ENCODE assay signal across 16 cellular contexts in the genomic region with DNA sequence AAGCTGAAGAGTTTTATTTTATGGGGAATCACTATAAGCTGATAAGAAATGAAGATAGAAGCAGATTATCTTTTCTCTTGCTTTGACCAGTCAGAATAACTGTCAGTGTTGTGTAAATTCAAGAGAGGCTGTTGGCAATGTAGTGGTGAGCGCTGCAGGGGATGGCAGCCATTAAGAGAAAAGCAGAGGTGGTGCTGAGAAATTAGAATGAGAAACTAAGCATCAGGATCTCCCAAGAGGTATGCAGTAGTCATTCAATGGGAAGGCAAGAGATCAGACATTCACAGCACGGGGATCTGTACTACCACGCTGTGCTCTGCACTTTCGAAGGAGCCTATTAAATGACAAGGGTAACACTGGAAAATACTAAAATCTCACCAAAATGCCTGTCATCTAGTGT.
DNase-seq lines count a peak whose midpoint lies in the region; FAIRE-seq and TF ChIP-seq lines count a peak whose summit lies in the region.
"Had no signal": no experiment of that assay in that cellular context is flagged by ENCODE, and none has a peak within 500 bp of the region (broad histone marks: within the 10 kb centered on the region; RNA-seq: fewer than 3 reads in every experiment).

No MANE protein-coding gene starts in this region.

- TF ChIP-seq POLR2A in H1 (IDR thresholded peaks at IDR 0.05; ENCODE audit: control extremely low read depth in 1 of 2, low read depth in 2 of 2, low read length in 2 of 2) = no peak

- H4K5ac ChIP-seq in H1 (ENCODE audit: insufficient read length, low read depth, low read length) = peak overlapping the region; percentile 51

- CTCF ChIA-PET in A673 (lab: Charles Lee) = no interaction called here
- CTCF ChIA-PET in H1 (lab: Charles Lee; ENCODE audit: partially characterized antibody) = no interaction called here

- H3K14ac ChIP-seq in H1 (ENCODE audit: insufficient read length) = no peak overlapping the region

- H2BK15ac ChIP-seq in H1 (ENCODE audit: low read length) = no peak overlapping the region

- no peak overlapping the region for H2BK120ac ChIP-seq in H1 (replicated peaks; ENCODE audit: low read depth, low read length)

- no peaks in the 10 kb centered on the region; the same call in 1 of the 2 replicates for H3K23me2 ChIP-seq in H1 (ENCODE audit: low read depth, low read length)

- H3K4ac ChIP-seq in H1 (replicated peaks; ENCODE audit: insufficient read length, low read depth, low read length) = no peak overlapping the region

- no peak overlapping the region for H4K8ac ChIP-seq in H1 (ENCODE audit: extremely low read depth, insufficient read depth, low read length)

- H3K9ac ChIP-seq in HUES48 (ENCODE audit: low read depth, low read length) = no peak overlapping the region
- no peak overlapping the region for H3K9ac ChIP-seq in H1 (replicated peaks in 1 of 4; ENCODE audit: extremely low read depth in 1 of 4, low read depth in 3 of 4, low read length in 3 of 4)
- no peak overlapping the region for H3K9ac ChIP-seq in neural cell (ENCODE audit: low read length)
- H3K9ac ChIP-seq: BLaER1 treated with 17β-estradiol and CSF1 and Interleukin-3, amounts not matched to agents 10 nM and 100 nM had no signal

- TF ChIP-seq EP300 in H1 (IDR thresholded peaks at IDR 0.05; ENCODE audit: borderline replicate concordance in 1 of 2, low read depth in 2 of 2, low read length in 2 of 2) (no peak), neural cell (conservative IDR thresholded peaks at IDR 0.05; ENCODE audit: poor library complexity, severe bottlenecking) (no peak)

- BruUV-seq in A673 (replicated peaks; lab: Mats Ljungman, UMichigan) = no TSS peak

- H3K56ac ChIP-seq in H1 (replicated peaks; ENCODE audit: insufficient read length, low read depth, low read length) = no peak overlapping the region

- no peak overlapping the region for H2BK20ac ChIP-seq in H1 (ENCODE audit: low read length)

- POLR2A ChIA-PET in A673 (lab: Charles Lee; ENCODE audit: low non-redundant PET) (no interaction called here), H1 (lab: Charles Lee; ENCODE audit: partially characterized antibody) (no interaction called here)

- H3K27me3 ChIP-seq in A673 (replicated peaks; ENCODE audit: insufficient read depth, low read depth, low read length, poor library complexity) = no peaks in the 10 kb centered on the region
- H3K27me3 ChIP-seq in HUES48 (ENCODE audit: control insufficient read depth, insufficient read depth, low read length) = no peaks in the 10 kb centered on the region
- no peaks in the 10 kb centered on the region for H3K27me3 ChIP-seq in H1 (replicated peaks in 1 of 4; ENCODE audit: control insufficient read depth in 3 of 4, extremely low read depth in 1 of 4, insufficient read depth in 3 of 4, low read length in 3 of 4)
- no peaks in the 10 kb centered on the region for H3K27me3 ChIP-seq in neural cell (ENCODE audit: insufficient read depth, low read depth, low read length)
- H3K27me3 ChIP-seq: BLaER1 treated with 17β-estradiol and CSF1 and Interleukin-3, amounts not matched to agents 10 nM and 100 nM had no signal

- no peak for TF ChIP-seq CTCF in A673 (conservative IDR thresholded peaks at IDR 0.05; ENCODE audit: low read depth, low read length)
- TF ChIP-seq CTCF in H1 (IDR thresholded peaks at IDR 0.05; ENCODE audit: control extremely low read depth in 1 of 3, insufficient read depth in 1 of 3, low read depth in 1 of 3, low read length in 3 of 3) = no peak
- no peak for TF ChIP-seq CTCF in neural cell (IDR thresholded peaks at IDR 0.05; ENCODE audit: poor library complexity, severe bottlenecking)

- H4K91ac ChIP-seq in H1 (replicated peaks; ENCODE audit: insufficient read length, low read length) = no peak overlapping the region

- H2AFZ ChIP-seq in H1 (ENCODE audit: low read length) (peak overlapping the region; percentile 57; the same call in 1 of the 2 replicates), neural cell (ENCODE audit: low read depth, low read length) (no peak overlapping the region)

- no peaks in the 10 kb centered on the region for H3K9me2 ChIP-seq in neural cell (ENCODE audit: insufficient read depth, low read length)

- H3K79me2 ChIP-seq in H1 (ENCODE audit: control insufficient read depth in 1 of 2, insufficient read depth in 2 of 2, low read length in 2 of 2) = no peaks in the 10 kb centered on the region
- no peaks in the 10 kb centered on the region for H3K79me2 ChIP-seq in neural cell (replicated peaks; ENCODE audit: insufficient read depth, low read length)

- H2BK12ac ChIP-seq in H1 (ENCODE audit: low read depth, low read length) = no peak overlapping the region

- H3K18ac ChIP-seq in H1 (ENCODE audit: extremely low read depth, low read length) = no peak overlapping the region

- H4K20me1 ChIP-seq in H1 (replicated peaks in 1 of 2; ENCODE audit: control insufficient read depth in 1 of 2, insufficient read depth in 2 of 2, low read length in 2 of 2) (no peaks in the 10 kb centered on the region), neural cell (ENCODE audit: insufficient read depth) (no peaks in the 10 kb centered on the region)
- H4K20me1 ChIP-seq: BLaER1 treated with 17β-estradiol and CSF1 and Interleukin-3, amounts not matched to agents 10 nM and 100 nM had no signal

- H3K27ac ChIP-seq in A673 (ENCODE audit: low read depth, low read length, poor library complexity, severe bottlenecking) (no peak overlapping the region), HUES48 (ENCODE audit: low read depth, low read length) (peak overlapping the region; percentile 75), H1 (ENCODE audit: low read depth, low read length) (no peak overlapping the region), neural cell (ENCODE audit: low read length) (peak overlapping the region; percentile 47)
- H3K27ac ChIP-seq: 22Rv1; BLaER1 treated with 17β-estradiol and CSF1 and Interleukin-3, amounts not matched to agents 10 nM and 100 nM had no signal

- H3K9me3 ChIP-seq in A673 (ENCODE audit: low read depth, low read length, poor library complexity, severe bottlenecking) (no peaks in the 10 kb centered on the region), HUES48 (ENCODE audit: control insufficient read depth, insufficient read depth, low read length) (no peaks in the 10 kb centered on the region), H1 (ENCODE audit: insufficient read depth in 2 of 2, low read depth in 1 of 2, low read length in 1 of 2) (no peaks in the 10 kb centered on the region), neural cell (ENCODE audit: low read length) (no peaks in the 10 kb centered on the region)
- H3K9me3 ChIP-seq: BLaER1 treated with 17β-estradiol and CSF1 and Interleukin-3, amounts not matched to agents 10 nM and 100 nM had no signal

- TF ChIP-seq RAD21 in H1 (IDR thresholded peaks at IDR 0.05 in 1 of 2, conservative IDR thresholded peaks at IDR 0.05 in 1 of 2; ENCODE audit: low read depth in 2 of 2, low read length in 2 of 2) = no peak
- TF ChIP-seq RAD21 in neural cell (conservative IDR thresholded peaks at IDR 0.05) = no peak

- no peaks in the 10 kb centered on the region for H3K79me1 ChIP-seq in H1 (ENCODE audit: low read depth, low read length)

- 33% methylated on average over 4 of the region's 4 CpGs; no CpG with 5 or more reads in 1 of the 2 experiments for WGBS in H1 (ENCODE audit: extremely low coverage in 1 of 2, insufficient coverage in 1 of 2, insufficient read length in 1 of 2, insufficient replicate concordance in 2 of 2, low coverage in 1 of 2, low lambda C conversion rate in 2 of 2, missing lambda C conversion rate in 1 of 2), 2 experiments

- H3F3A ChIP-seq in neural cell (ENCODE audit: insufficient read depth, low read length, poor library complexity, severe bottlenecking) = no peaks in the 10 kb centered on the region

- intact Hi-C loops in A673 (cut with micrococcal nuclease; ENCODE audit: unreplicated experiment) = no loop called here

- peak; percentile 62 for FAIRE-seq in H1 (lab: Jason Lieb, UNC)
- FAIRE-seq: GM12878, GM18507, HTR-8/SVneo, K562 had no signal

- H3K4me1 ChIP-seq in A673 (ENCODE audit: insufficient read depth, low read length, poor library complexity, severe bottlenecking) (no peaks in the 10 kb centered on the region), HUES48 (ENCODE audit: control insufficient read depth, insufficient read depth, low read length) (peaks cover 25% of the 10 kb centered on the region), H1 (replicated peaks in 1 of 4; ENCODE audit: control insufficient read depth in 3 of 4, insufficient read depth in 4 of 4, low read length in 3 of 4) (peaks cover 0 to 4% (median 1%) of the 10 kb centered on the region in 4 experiments; a peak in 2 of 7 replicates)
- H3K4me1 ChIP-seq: BLaER1 treated with 17β-estradiol and CSF1 and Interleukin-3, amounts not matched to agents 10 nM and 100 nM had no signal

- no peak overlapping the region for H2BK5ac ChIP-seq in H1 (ENCODE audit: low read depth, low read length)

- no peak overlapping the region for H3K4me3 ChIP-seq in A673 (ENCODE audit: low read depth, low read length, poor library complexity, severe bottlenecking)
- no peak overlapping the region for H3K4me3 ChIP-seq in HUES48 (ENCODE audit: low read depth, low read length)
- H3K4me3 ChIP-seq in H1 (ENCODE audit: extremely low read depth in 1 of 4, insufficient read depth in 2 of 4, low read depth in 3 of 4, low read length in 4 of 4) = no peak overlapping the region
- H3K4me3 ChIP-seq in neural cell (ENCODE audit: low read length) = peak overlapping the region; percentile 41
- H3K4me3 ChIP-seq: BLaER1 treated with 17β-estradiol and CSF1 and Interleukin-3, amounts not matched to agents 10 nM and 100 nM; GM12878; K562 had no signal

- H2AK5ac ChIP-seq in H1 (ENCODE audit: low read depth, low read length) = no peak overlapping the region

- H3K4me2 ChIP-seq in H1 (ENCODE audit: insufficient read depth in 1 of 2, low read depth in 2 of 2, low read length in 2 of 2) (no peak overlapping the region), neural cell (ENCODE audit: low read length) (no peak overlapping the region)
- H3K4me2 ChIP-seq: BLaER1 treated with 17β-estradiol and CSF1 and Interleukin-3, amounts not matched to agents 10 nM and 100 nM had no signal

- H3K36me3 ChIP-seq in A673 (ENCODE audit: insufficient read depth, low read length, poor library complexity, severe bottlenecking) (no peaks in the 10 kb centered on the region), HUES48 (ENCODE audit: control insufficient read depth, insufficient read depth, low read length) (no peaks in the 10 kb centered on the region), H1 (ENCODE audit: control insufficient read depth in 2 of 4, insufficient read depth in 4 of 4, low read length in 3 of 4) (no peaks in the 10 kb centered on the region), neural cell (ENCODE audit: insufficient read depth, low read length) (no peaks in the 10 kb centered on the region)
- H3K36me3 ChIP-seq: BLaER1 treated with 17β-estradiol and CSF1 and Interleukin-3, amounts not matched to agents 10 nM and 100 nM had no signal

- H3K23ac ChIP-seq in H1 (ENCODE audit: insufficient read length) = no peak overlapping the region

- DNase-seq in A673 (ENCODE audit: low spot score) (peak; percentile 13), H1 (ENCODE audit: low read depth in 1 of 2, low spot score in 2 of 2) (peak in 1 of 2 experiments; percentile 9), midbrain (lab: John Stamatoyannopoulos, UW) (no peak), HK-2 (ENCODE audit: unreplicated experiment) (no peak), AG08396 (ENCODE audit: low spot score) (no peak)
- DNase-seq in stimulated activated CD4-positive, alpha-beta T cell treated with anti-CD3 and anti-CD28 coated beads, Interleukin-4, amount 100 ng/mL, for 24 hours = no peak
- DNase-seq: CD4-positive, CD25-positive, alpha-beta regulatory T cell; Karpas-422 had no signal

Comparison
In these comparisons a context has a peak if more than half of its experiments do, and no peak if none do; other contexts are left out.
1. H3K27ac ChIP-seq: peak in HUES48 (single experiment) and neural cell (single experiment); none in A673 (single experiment) and H1 (single experiment).